Comparison of ENCODE assay signal across 9 cellular contexts in genomic region chr15:67945951-67946700, GRCh38.
A peak's percentile ranks its signal among the peaks of the same experiment; 100 is the strongest.
DNase-seq lines count a peak whose midpoint lies in the region; ATAC-seq and TF ChIP-seq lines count a peak whose summit lies in the region.
"Had no signal": no experiment of that assay in that cellular context is flagged by ENCODE, and none has a peak within 500 bp of the region (broad histone marks: within the 10 kb centered on the region; RNA-seq: fewer than 3 reads in every experiment).

No MANE protein-coding gene starts in this region.

- ATAC-seq in GM21825 (IDR thresholded peaks at IDR 0.05; ENCODE audit: unreplicated experiment) (no peak), HG02970 (IDR thresholded peaks at IDR 0.05; ENCODE audit: low FRiP score, unreplicated experiment) (no peak)

- peak; percentile 87 for DNase-seq in EH (ENCODE audit: low read depth)
- peak; percentile 97 for DNase-seq in NT2/D1 (ENCODE audit: low read depth, low spot score)
- peak; percentile 26 for DNase-seq in endothelial cell (ENCODE audit: low spot score)
- peak; percentile 64 for DNase-seq in neural progenitor cell (ENCODE audit: low spot score)
- DNase-seq in HCEC 1CT, result no peak
- DNase-seq in MV-4-11 (lab: John Stamatoyannopoulos, UW), result no peak
- DNase-seq: effector CD8-positive, alpha-beta T cell had no signal

- no peaks in the 10 kb centered on the region for H3K27me3 Mint-ChIP-seq in endothelial cell (ENCODE audit: unreplicated experiment)
- peaks cover 5% of the 10 kb centered on the region for H3K27me3 Mint-ChIP-seq in neural progenitor cell (ENCODE audit: insufficient read depth, low read depth)

- H2AFZ ChIP-seq in neural progenitor cell (replicated peaks), result peak overlapping the region; percentile 0

- H3K36me3 ChIP-seq in NT2/D1 (ENCODE audit: insufficient read depth, insufficient read length, low read length) (no peaks in the 10 kb centered on the region), neural progenitor cell (no peaks in the 10 kb centered on the region)

- no peaks in the 10 kb centered on the region for H4K20me1 ChIP-seq in neural progenitor cell (ENCODE audit: low read depth)

- H3K4me1 Mint-ChIP-seq in endothelial cell (ENCODE audit: unreplicated experiment), result peaks cover 40% of the 10 kb centered on the region
- peaks cover 57% of the 10 kb centered on the region for H3K4me1 Mint-ChIP-seq in neural progenitor cell

- H3K36me3 Mint-ChIP-seq in endothelial cell (ENCODE audit: low read depth, unreplicated experiment) (no peaks in the 10 kb centered on the region), neural progenitor cell (peaks cover 12% of the 10 kb centered on the region)

- H3K27ac Mint-ChIP-seq in endothelial cell (ENCODE audit: unreplicated experiment) (peak overlapping the region; percentile 96), neural progenitor cell (peak overlapping the region; percentile 100)

- H3F3A ChIP-seq in neural progenitor cell (ENCODE audit: low read depth), result peaks cover 13% of the 10 kb centered on the region

- H3K9me3 Mint-ChIP-seq in endothelial cell (ENCODE audit: unreplicated experiment) (no peaks in the 10 kb centered on the region), neural progenitor cell (peaks cover 8% of the 10 kb centered on the region)

- peaks cover 6% of the 10 kb centered on the region for H3K4me1 ChIP-seq in NT2/D1 (ENCODE audit: insufficient read depth, insufficient read length)
- peaks cover 31% of the 10 kb centered on the region for H3K4me1 ChIP-seq in neural progenitor cell

- TF ChIP-seq CTCF in endothelial cell (IDR thresholded peaks at IDR 0.05; ENCODE audit: unreplicated experiment), result no peak
- TF ChIP-seq CTCF in neural progenitor cell (IDR thresholded peaks at IDR 0.05), result no peak

- peak overlapping the region; percentile 15 for H3K4me2 ChIP-seq in neural progenitor cell

- H3K9ac ChIP-seq in NT2/D1 (ENCODE audit: insufficient read length, low read depth), result no peak overlapping the region
- no peak overlapping the region for H3K9ac ChIP-seq in neural progenitor cell

- H3K27me3 ChIP-seq in NT2/D1 (ENCODE audit: insufficient read depth, insufficient read length) (no peaks in the 10 kb centered on the region), neural progenitor cell (no peaks in the 10 kb centered on the region)

- H3K79me2 ChIP-seq in neural progenitor cell (ENCODE audit: low read depth), result no peaks in the 10 kb centered on the region

- H3K4me3 ChIP-seq in NT2/D1 (ENCODE audit: insufficient read length, low read depth) (peak overlapping the region; percentile 5), neural progenitor cell (no peak overlapping the region)

- H3K9me3 ChIP-seq in NT2/D1 (ENCODE audit: insufficient read depth, low read length) (no peaks in the 10 kb centered on the region; the same call in 1 of the 2 replicates), neural progenitor cell (ENCODE audit: low read depth) (no peaks in the 10 kb centered on the region)

- H3K4me3 Mint-ChIP-seq in endothelial cell (ENCODE audit: unreplicated experiment) (peak overlapping the region; percentile 67), neural progenitor cell (peak overlapping the region; percentile 75)

- peak overlapping the region; percentile 72 for H3K27ac ChIP-seq in neural progenitor cell

Comparison
In these comparisons a context has a peak if more than half of its experiments do, and no peak if none do; other contexts are left out.
1. DNase-seq: peak in EH (single experiment), NT2/D1 (single experiment), endothelial cell (single experiment) and neural progenitor cell (single experiment); none in HCEC 1CT (single experiment) and MV-4-11 (single experiment).